ENCODE assay signal across 26 cellular contexts in the genomic region with DNA sequence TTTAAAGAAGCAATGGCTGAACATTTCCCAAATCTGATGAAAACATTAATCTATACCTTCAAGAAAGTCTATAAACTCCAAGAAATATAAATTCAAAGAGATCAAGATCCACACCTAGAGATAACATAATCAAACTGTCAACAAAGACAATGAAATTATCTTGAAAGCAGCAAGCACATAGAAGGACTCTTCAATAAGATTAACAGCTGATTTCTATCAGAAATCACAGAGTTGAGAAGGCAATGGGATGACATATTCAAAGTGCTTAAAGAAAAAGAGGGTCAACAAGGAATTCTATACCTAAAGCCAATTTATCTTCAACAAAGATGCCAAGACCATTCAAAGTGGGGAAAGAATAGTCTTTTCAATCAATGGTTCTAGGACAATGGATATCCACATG. TPM values are rescaled to one million over a fixed set of nuclear protein-coding genes. Genes with fewer than 3 reads are reported as not detected.
"Had no signal": no experiment of that assay in that cellular context is flagged by ENCODE, and none has a peak within 500 bp of the region (broad histone marks: within the 10 kb centered on the region; RNA-seq: fewer than 3 reads in every experiment).

No MANE protein-coding gene starts in this region.

- H3K36me3 Mint-ChIP-seq: stimulated activated effector memory CD8-positive, alpha-beta T cell treated with anti-CD3 and anti-CD28 coated beads, Interleukin-12 subunit alpha, Interleukin-12 subunit beta, amount 100 ng/mL, for 72 hours had no signal

- H3K27ac Mint-ChIP-seq: nephron progenitor cell; stimulated activated effector memory CD8-positive, alpha-beta T cell treated with anti-CD3 and anti-CD28 coated beads, Interleukin-12 subunit alpha, Interleukin-12 subunit beta, amount 100 ng/mL, for 72 hours had no signal

- DNase-seq: effector memory CD8-positive, alpha-beta T cell; erythroblast; esophagus squamous epithelium; foreskin melanocyte; glutamatergic neuron; heart right ventricle; hippocampal formation; left cardiac atrium; left lung; mesenchymal stem cell; midbrain; naive thymus-derived CD8-positive, alpha-beta T cell; nephron progenitor cell; nucleus accumbens; sigmoid colon; stimulated activated CD4-positive, alpha-beta T cell treated with anti-CD3 and anti-CD28 coated beads, Interleukin-2, amount 100 ng/mL, for 24 hours; stimulated activated CD4-positive, alpha-beta T cell treated with anti-CD3 and anti-CD28 coated beads, Interleukin-4, amount 100 ng/mL, for 24 hours; stimulated activated naive CD4-positive, alpha-beta T cell treated with Interleukin-2 at 50 U/mL for 16 hours; stomach; thyroid gland; trophoblast cell had no signal

- H3K27me3 ChIP-seq: esophagus squamous epithelium, heart right ventricle, left lung, right atrium auricular region, sigmoid colon, stomach, thyroid gland, vagina had no signal

- H3K27ac ChIP-seq: esophagus squamous epithelium, heart right ventricle, left lung, prostate gland, right atrium auricular region, sigmoid colon, stomach, thyroid gland, vagina had no signal

- H3K4me1 ChIP-seq: esophagus squamous epithelium, heart right ventricle, left lung, prostate gland, right atrium auricular region, sigmoid colon, thyroid gland, vagina had no signal

- H3K36me3 ChIP-seq: esophagus squamous epithelium, heart right ventricle, left lung, prostate gland, right atrium auricular region, sigmoid colon, stomach, thyroid gland, vagina had no signal

- H3K9me3 ChIP-seq: prostate gland, thyroid gland, vagina had no signal

- H3K27me3 Mint-ChIP-seq: effector memory CD8-positive, alpha-beta T cell; naive thymus-derived CD8-positive, alpha-beta T cell had no signal

- H3K4me3 ChIP-seq: esophagus squamous epithelium, heart right ventricle, left lung, prostate gland, right atrium auricular region, sigmoid colon, stomach, thyroid gland, vagina had no signal

- H3K4me3 Mint-ChIP-seq: effector memory CD8-positive, alpha-beta T cell; naive thymus-derived CD8-positive, alpha-beta T cell; nephron progenitor cell; stimulated activated effector memory CD8-positive, alpha-beta T cell treated with anti-CD3 and anti-CD28 coated beads, Interleukin-12 subunit alpha, Interleukin-12 subunit beta, amount 100 ng/mL, for 72 hours had no signal

RNA-seq across cellular contexts. Expression of gene LAMP3, which starts 41.1 kb away (rescaled TPM):
- total RNA-seq: myocyte, sigmoid colon had no signal

RNA-seq across cellular contexts. Expression of gene B3GNT5, which starts 49.4 kb away (rescaled TPM):
- total RNA-seq: naive thymus-derived CD8-positive, alpha-beta T cell had no signal
